19 cellular contexts compared by ENCODE assay signal in genomic region chr5:89703799-89704198, GRCh38.
DNase-seq lines count a peak whose midpoint lies in the region; ATAC-seq lines count a peak whose summit lies in the region.
"Had no signal": no experiment of that assay in that cellular context is flagged by ENCODE, and none has a peak within 500 bp of the region (broad histone marks: within the 10 kb centered on the region; RNA-seq: fewer than 3 reads in every experiment).

No MANE protein-coding gene starts in this region.

- POLR2A ChIA-PET in CD4-positive, alpha-beta memory T cell (lab: Charles Lee; ENCODE audit: partially characterized antibody), result no interaction called here

- no peak overlapping the region for H3K27ac Mint-ChIP-seq in natural killer cell treated with Interleukin-12 subunit alpha and Interleukin-12 subunit beta and Interleukin-15 and Interleukin-18, amount 100 ng/mL, for 72 hours
- H3K27ac Mint-ChIP-seq in CD4-positive, alpha-beta memory T cell, result no peak overlapping the region
- H3K27ac Mint-ChIP-seq: activated CD4-positive, alpha-beta memory T cell treated with anti-CD3 and anti-CD28 coated beads, Interleukin-2, amount 10 ng/mL, durations not matched to agents 7 days and 5 days; activated T-helper 1 cell treated with anti-CD3 and anti-CD28 coated beads, Interleukin-12 subunit alpha, Interleukin-12 subunit beta, Interleukin-2, Interleukin-4 antibody, amounts not matched to agents 30 ng/mL and 10 ng/mL and 1 ng/mL, durations not matched to agents 14 hours and 24 hours and 36 hours had no signal

- H3K4me1 Mint-ChIP-seq in natural killer cell treated with Interleukin-12 subunit alpha and Interleukin-12 subunit beta and Interleukin-15 and Interleukin-18, amount 100 ng/mL, for 72 hours (ENCODE audit: low read depth in 2 of 2), result no peaks in the 10 kb centered on the region
- H3K4me1 Mint-ChIP-seq in CD4-positive, alpha-beta memory T cell, result no peaks in the 10 kb centered on the region
- H3K4me1 Mint-ChIP-seq: activated CD4-positive, alpha-beta memory T cell treated with anti-CD3 and anti-CD28 coated beads, Interleukin-2, amount 10 ng/mL, durations not matched to agents 7 days and 5 days had no signal

- no peaks in the 10 kb centered on the region for H3K36me3 Mint-ChIP-seq in natural killer cell treated with Interleukin-12 subunit alpha and Interleukin-12 subunit beta and Interleukin-15 and Interleukin-18, amount 100 ng/mL, for 72 hours
- H3K36me3 Mint-ChIP-seq in CD4-positive, alpha-beta memory T cell, result no peaks in the 10 kb centered on the region

- intact Hi-C loops in CD4-positive, alpha-beta memory T cell (cut with micrococcal nuclease), result no loop called here

- H3K4me1 ChIP-seq in SJCRH30 (peaks cover 13% of the 10 kb centered on the region), iPS DF 6.9 (ENCODE audit: control insufficient read depth, insufficient read depth, low read length) (no peaks in the 10 kb centered on the region)
- H3K4me1 ChIP-seq in CD4-positive, alpha-beta memory T cell (ENCODE audit: insufficient read depth, low read length), result no peaks in the 10 kb centered on the region
- H3K4me1 ChIP-seq: adrenal gland, colonic mucosa, esophagus muscularis mucosa, pancreas had no signal

- no peaks in the 10 kb centered on the region for H3K27me3 Mint-ChIP-seq in natural killer cell treated with Interleukin-12 subunit alpha and Interleukin-12 subunit beta and Interleukin-15 and Interleukin-18, amount 100 ng/mL, for 72 hours
- H3K27me3 Mint-ChIP-seq in CD4-positive, alpha-beta memory T cell, result no peaks in the 10 kb centered on the region
- H3K27me3 Mint-ChIP-seq: activated CD4-positive, alpha-beta memory T cell treated with anti-CD3 and anti-CD28 coated beads, Interleukin-2, amount 10 ng/mL, durations not matched to agents 7 days and 5 days had no signal

- H3K9me3 ChIP-seq in SJCRH30 (replicated peaks) (no peaks in the 10 kb centered on the region), iPS DF 6.9 (ENCODE audit: control insufficient read depth, insufficient read depth, low read length) (no peaks in the 10 kb centered on the region)
- H3K9me3 ChIP-seq in CD4-positive, alpha-beta memory T cell (ENCODE audit: control insufficient read depth in 1 of 2, low read length in 2 of 2), result no peaks in the 10 kb centered on the region
- H3K9me3 ChIP-seq: adrenal gland, colonic mucosa, esophagus muscularis mucosa, pancreas had no signal

- ATAC-seq in HG02885 (IDR thresholded peaks at IDR 0.05; ENCODE audit: poor library complexity, unreplicated experiment), result no peak
- no peak for ATAC-seq in natural killer cell treated with Interleukin-12 subunit alpha and Interleukin-12 subunit beta and Interleukin-15 and Interleukin-18, amount 100 ng/mL, for 72 hours
- ATAC-seq: HepG2, pancreas had no signal

- H3K27me3 ChIP-seq in SJCRH30, result no peaks in the 10 kb centered on the region
- no peaks in the 10 kb centered on the region for H3K27me3 ChIP-seq in iPS DF 6.9 (ENCODE audit: control insufficient read depth, insufficient read depth, low read length)
- H3K27me3 ChIP-seq in CD4-positive, alpha-beta memory T cell (ENCODE audit: insufficient read depth, low read length), result no peaks in the 10 kb centered on the region
- H3K27me3 ChIP-seq: adrenal gland, colonic mucosa, esophagus muscularis mucosa, pancreas had no signal

- H3K36me3 ChIP-seq in SJCRH30 (no peaks in the 10 kb centered on the region), iPS DF 6.9 (ENCODE audit: control insufficient read depth, insufficient read depth, low read length) (no peaks in the 10 kb centered on the region)
- H3K36me3 ChIP-seq in CD4-positive, alpha-beta memory T cell (ENCODE audit: insufficient read depth, low read length), result no peaks in the 10 kb centered on the region
- H3K36me3 ChIP-seq: adrenal gland, colonic mucosa, esophagus muscularis mucosa, pancreas had no signal

- no peak overlapping the region for H3K4me3 ChIP-seq in SJCRH30
- no peak overlapping the region for H3K4me3 ChIP-seq in iPS DF 6.9 (ENCODE audit: low read length)
- no peak overlapping the region for H3K4me3 ChIP-seq in CD4-positive, alpha-beta memory T cell (ENCODE audit: low read length in 2 of 2)
- H3K4me3 ChIP-seq: adrenal gland, colonic mucosa, esophagus muscularis mucosa, pancreas had no signal

- H3K27ac ChIP-seq in SJCRH30, result peak overlapping the region; percentile 12; the same call in 1 of the 2 replicates
- no peak overlapping the region for H3K27ac ChIP-seq in iPS DF 6.9 (ENCODE audit: low read length)
- H3K27ac ChIP-seq in CD4-positive, alpha-beta memory T cell (ENCODE audit: low read depth, low read length), result no peak overlapping the region
- H3K27ac ChIP-seq: adrenal gland, C4-2B, colonic mucosa, esophagus muscularis mucosa, pancreas had no signal

- peaks cover 12% of the 10 kb centered on the region for H3K9me3 Mint-ChIP-seq in natural killer cell treated with Interleukin-12 subunit alpha and Interleukin-12 subunit beta and Interleukin-15 and Interleukin-18, amount 100 ng/mL, for 72 hours
- peaks cover 0 to 15% (median 4%) of the 10 kb centered on the region in 8 donors for H3K9me3 Mint-ChIP-seq in CD4-positive, alpha-beta memory T cell
- H3K9me3 Mint-ChIP-seq: activated CD4-positive, alpha-beta memory T cell treated with anti-CD3 and anti-CD28 coated beads, Interleukin-2, amount 10 ng/mL, durations not matched to agents 7 days and 5 days; activated T-helper 1 cell treated with anti-CD3 and anti-CD28 coated beads, Interleukin-12 subunit alpha, Interleukin-12 subunit beta, Interleukin-2, Interleukin-4 antibody, amounts not matched to agents 30 ng/mL and 10 ng/mL and 1 ng/mL, durations not matched to agents 14 hours and 24 hours and 36 hours had no signal

- no CpG with 5 or more reads among the region's 1 CpG for WGBS in iPS DF 6.9 (ENCODE audit: insufficient coverage, insufficient read length)

- CTCF ChIA-PET in CD4-positive, alpha-beta memory T cell (lab: Charles Lee; ENCODE audit: partially characterized antibody), result no interaction called here

- no peak overlapping the region for H3K4me3 Mint-ChIP-seq in natural killer cell treated with Interleukin-12 subunit alpha and Interleukin-12 subunit beta and Interleukin-15 and Interleukin-18, amount 100 ng/mL, for 72 hours
- H3K4me3 Mint-ChIP-seq in CD4-positive, alpha-beta memory T cell, result no peak overlapping the region
- H3K4me3 Mint-ChIP-seq: activated CD4-positive, alpha-beta memory T cell treated with anti-CD3 and anti-CD28 coated beads, Interleukin-2, amount 10 ng/mL, durations not matched to agents 7 days and 5 days; activated T-helper 1 cell treated with anti-CD3 and anti-CD28 coated beads, Interleukin-12 subunit alpha, Interleukin-12 subunit beta, Interleukin-2, Interleukin-4 antibody, amounts not matched to agents 30 ng/mL and 10 ng/mL and 1 ng/mL, durations not matched to agents 14 hours and 24 hours and 36 hours had no signal

- DNase-seq in GM04503 (ENCODE audit: low read depth), result peak; percentile 19
- DNase-seq in SJCRH30, result peak; percentile 11 to 47
- peak; percentile 55 for DNase-seq in iPS DF 6.9 (ENCODE audit: low read depth, low spot score)
- DNase-seq in retina, result peak; percentile 40
- DNase-seq in DMS79 (lab: John Stamatoyannopoulos, UW), result no peak
- no peak for DNase-seq in natural killer cell treated with Interleukin-12 subunit alpha and Interleukin-12 subunit beta and Interleukin-15 and Interleukin-18, amount 100 ng/mL, for 72 hours (ENCODE audit: low spot score)
- no peak for DNase-seq in CD4-positive, alpha-beta memory T cell
- DNase-seq: activated CD4-positive, alpha-beta memory T cell treated with anti-CD3 and anti-CD28 coated beads, Interleukin-2, amount 10 ng/mL, durations not matched to agents 7 days and 5 days; adrenal gland; colonic mucosa; hippocampal formation; mammary epithelial cell; NCI-H1092; pancreas had no signal

Comparison
In these comparisons a context has a peak if more than half of its experiments do, and no peak if none do; other contexts are left out.
1. DNase-seq: peak in GM04503 (single experiment), SJCRH30 (2 of 2), iPS DF 6.9 (single experiment) and retina (single experiment); none in DMS79 (single experiment), natural killer cell treated with Interleukin-12 subunit alpha and Interleukin-12 subunit beta and Interleukin-15 and Interleukin-18, amount 100 ng/mL, for 72 hours (single experiment) and CD4-positive, alpha-beta memory T cell (0 of 5).